15 cellular contexts compared by ENCODE assay signal in genomic region chr11:2293396-2294339, GRCh38. TPM values are rescaled to one million over a fixed set of nuclear protein-coding genes. Genes with fewer than 3 reads are reported as not detected.
DNase-seq lines count a peak whose midpoint lies in the region; ATAC-seq and TF ChIP-seq lines count a peak whose summit lies in the region.
"Had no signal": no experiment of that assay in that cellular context is flagged by ENCODE, and none has a peak within 500 bp of the region (broad histone marks: within the 10 kb centered on the region; RNA-seq: fewer than 3 reads in every experiment).

No MANE protein-coding gene starts in this region.

- H3K4me1 ChIP-seq in lower lobe of right lung (no peaks in the 10 kb centered on the region), upper lobe of right lung (no peaks in the 10 kb centered on the region), suprapubic skin (peaks cover 6% of the 10 kb centered on the region)

- H3K9me3 ChIP-seq in lower lobe of right lung = no peaks in the 10 kb centered on the region
- no peaks in the 10 kb centered on the region for H3K9me3 ChIP-seq in upper lobe of right lung
- no peaks in the 10 kb centered on the region for H3K9me3 ChIP-seq in suprapubic skin
- H3K9me3 ChIP-seq: neutrophil had no signal

- TF ChIP-seq CTCF in lower lobe of right lung (IDR thresholded peaks at IDR 0.05) (peak; percentile 16), upper lobe of right lung (IDR thresholded peaks at IDR 0.05) (no peak), suprapubic skin (IDR thresholded peaks at IDR 0.05) (no peak)

- no peaks in the 10 kb centered on the region for H3K9me3 Mint-ChIP-seq in activated naive CD4-positive, alpha-beta T cell treated with anti-CD3 and anti-CD28 coated beads for 36 hours
- H3K9me3 Mint-ChIP-seq: activated CD8-positive, alpha-beta T cell treated with anti-CD3 and anti-CD28 coated beads for 36 hours; HFFc6 had no signal

- H3K4me3 ChIP-seq in lower lobe of right lung = no peak overlapping the region
- H3K4me3 ChIP-seq in upper lobe of right lung = no peak overlapping the region
- H3K4me3 ChIP-seq in suprapubic skin = no peak overlapping the region

- no peaks in the 10 kb centered on the region for H3K27me3 Mint-ChIP-seq in activated naive CD4-positive, alpha-beta T cell treated with anti-CD3 and anti-CD28 coated beads for 36 hours (ENCODE audit: low read depth)
- H3K27me3 Mint-ChIP-seq: activated CD8-positive, alpha-beta T cell treated with anti-CD3 and anti-CD28 coated beads for 36 hours had no signal

- H3K4me1 Mint-ChIP-seq in activated naive CD4-positive, alpha-beta T cell treated with anti-CD3 and anti-CD28 coated beads for 36 hours (ENCODE audit: low read depth) = peaks cover 10% of the 10 kb centered on the region

- CTCF ChIA-PET in activated naive CD4-positive, alpha-beta T cell treated with anti-CD3 and anti-CD28 coated beads for 36 hours (lab: Charles Lee) = interaction anchor here (1.2 kb wide), 1 partner anchor 99 kb away, joined by 4 read pairs; no protein-coding TSS in a partner anchor

- WGBS in suprapubic skin = 88% methylated on average over 33 of the region's 37 CpGs

- no peak overlapping the region for H3K27ac ChIP-seq in lower lobe of right lung
- no peak overlapping the region for H3K27ac ChIP-seq in upper lobe of right lung
- no peak overlapping the region for H3K27ac ChIP-seq in suprapubic skin
- H3K27ac ChIP-seq: neutrophil had no signal

- no peak overlapping the region for H3K27ac Mint-ChIP-seq in activated naive CD4-positive, alpha-beta T cell treated with anti-CD3 and anti-CD28 coated beads for 36 hours
- H3K27ac Mint-ChIP-seq: activated CD8-positive, alpha-beta T cell treated with anti-CD3 and anti-CD28 coated beads for 36 hours; HFFc6 had no signal

- no peaks in the 10 kb centered on the region for H3K36me3 Mint-ChIP-seq in activated naive CD4-positive, alpha-beta T cell treated with anti-CD3 and anti-CD28 coated beads for 36 hours (ENCODE audit: low read depth)

- TF ChIP-seq POLR2A in suprapubic skin (IDR thresholded peaks at IDR 0.05) = no peak

- TF ChIP-seq EP300 in suprapubic skin (IDR thresholded peaks at IDR 0.05) = no peak

- ATAC-seq in lower lobe of right lung (peak; percentile 47 to 55), upper lobe of right lung (peak; percentile 78), HG02852 (IDR thresholded peaks at IDR 0.05; ENCODE audit: unreplicated experiment) (no peak), HG03135 (IDR thresholded peaks at IDR 0.05; ENCODE audit: unreplicated experiment) (no peak)
- ATAC-seq: activated CD8-positive, alpha-beta T cell treated with anti-CD3 and anti-CD28 coated beads for 36 hours had no signal

- DNase-seq in activated naive CD4-positive, alpha-beta T cell treated with Interleukin-2 at 50 U/mL for 16 hours = peak; percentile 1
- DNase-seq in activated naive CD4-positive, alpha-beta T cell (lab: John Stamatoyannopoulos, UW) = no peak
- peak; percentile 6 for DNase-seq in activated naive CD4-positive, alpha-beta T cell treated with anti-CD3 and anti-CD28 coated beads for 36 hours
- peak; percentile 54 for DNase-seq in lower lobe of right lung
- DNase-seq in upper lobe of right lung = peak; percentile 66
- DNase-seq in suprapubic skin (ENCODE audit: low spot score in 2 of 2) = no peak
- DNase-seq: activated CD8-positive, alpha-beta T cell treated with anti-CD3 and anti-CD28 coated beads for 36 hours; dermis blood vessel endothelial cell; HFFc6; NCI-H2081 had no signal

- H3K36me3 ChIP-seq in lower lobe of right lung (no peaks in the 10 kb centered on the region), upper lobe of right lung (no peaks in the 10 kb centered on the region), suprapubic skin (no peaks in the 10 kb centered on the region)

- intact Hi-C loops in activated naive CD4-positive, alpha-beta T cell treated with anti-CD3 and anti-CD28 coated beads for 36 hours (cut with micrococcal nuclease) = no loop called here
- intact Hi-C loops in lower lobe of right lung (cut with DNase I) = no loop called here
- intact Hi-C loops in upper lobe of right lung (cut with DNase I) = no loop called here

- H3K27me3 ChIP-seq in lower lobe of right lung (ENCODE audit: low read depth) = no peaks in the 10 kb centered on the region
- H3K27me3 ChIP-seq in upper lobe of right lung = no peaks in the 10 kb centered on the region
- peaks cover 21% of the 10 kb centered on the region for H3K27me3 ChIP-seq in suprapubic skin

- no peak overlapping the region for H3K4me3 Mint-ChIP-seq in activated naive CD4-positive, alpha-beta T cell treated with anti-CD3 and anti-CD28 coated beads for 36 hours
- H3K4me3 Mint-ChIP-seq: activated CD8-positive, alpha-beta T cell treated with anti-CD3 and anti-CD28 coated beads for 36 hours; HFFc6 had no signal

RNA-seq across cellular contexts. Expression of gene C11orf21, which starts 8.1 kb away (rescaled TPM):
- 1 to 10 TPM; 6.1 to 6.6 TPM for total RNA-seq in activated naive CD4-positive, alpha-beta T cell treated with anti-CD3 and anti-CD28 coated beads for 36 hours
- total RNA-seq in lower lobe of right lung = 12.1 TPM
- 6.5 TPM for total RNA-seq in upper lobe of right lung
- total RNA-seq in suprapubic skin = 1 to 10 TPM in 2 of 4 donors, not detected in 2; 1.2 to 2.5 TPM
- total RNA-seq: dermis blood vessel endothelial cell, fibroblast of villous mesenchyme, HFFc6 had no signal

RNA-seq across cellular contexts. Expression of gene TSPAN32, which starts 8.1 kb away (rescaled TPM):
- total RNA-seq in activated naive CD4-positive, alpha-beta T cell treated with anti-CD3 and anti-CD28 coated beads for 36 hours = 1 to 10 TPM; 5.0 to 5.3 TPM
- total RNA-seq in lower lobe of right lung (12.5 TPM), upper lobe of right lung (12.2 TPM), suprapubic skin (1 to 10 TPM in 1 of 4 donors, under 1 TPM in 1, not detected in 2; 0.26 to 4.3 TPM)
- total RNA-seq: Daoy, dermis blood vessel endothelial cell, HFFc6 had no signal

RNA-seq across cellular contexts. Expression of gene ASCL2, which starts 23.3 kb away (rescaled TPM):
- not detected for total RNA-seq in activated naive CD4-positive, alpha-beta T cell treated with anti-CD3 and anti-CD28 coated beads for 36 hours
- total RNA-seq in lower lobe of right lung (1.7 TPM), upper lobe of right lung (2.2 TPM), suprapubic skin (10 to 100 TPM; 11.4 to 18.0 (median 15.9) TPM)
- total RNA-seq: Daoy, dermis blood vessel endothelial cell, fibroblast of villous mesenchyme, HFFc6 had no signal

Comparison
In these comparisons a context has a peak if more than half of its experiments do, and no peak if none do; other contexts are left out.
1. DNase-seq: peak in activated naive CD4-positive, alpha-beta T cell treated with Interleukin-2 at 50 U/mL for 16 hours (single experiment), activated naive CD4-positive, alpha-beta T cell treated with anti-CD3 and anti-CD28 coated beads for 36 hours (single experiment), lower lobe of right lung (single experiment) and upper lobe of right lung (single experiment); none in activated naive CD4-positive, alpha-beta T cell (0 of 4) and suprapubic skin (0 of 2).
2. ATAC-seq: peak in lower lobe of right lung (2 of 2) and upper lobe of right lung (single experiment); none in HG02852 (single experiment) and HG03135 (single experiment).